ENCODE assay signal across 8 cellular contexts in genomic region chr10:62268027-62268398, GRCh38. TPM values are rescaled to one million over a fixed set of nuclear protein-coding genes. Genes with fewer than 3 reads are reported as not detected.
DNase-seq lines count a peak whose midpoint lies in the region; TF ChIP-seq lines count a peak whose summit lies in the region.

No MANE protein-coding gene starts in this region.

- no peak overlapping the region for H2BK5ac ChIP-seq in mesendoderm (ENCODE audit: low read length)

- H3K79me2 ChIP-seq in mesendoderm (ENCODE audit: control insufficient read depth, insufficient read depth, low read length), result peaks cover 11% of the 10 kb centered on the region

- H3K4me1 ChIP-seq in HUES6 (ENCODE audit: control insufficient read depth, insufficient read depth, low read length) (peaks cover 20% of the 10 kb centered on the region), mesendoderm (ENCODE audit: control insufficient read depth, low read depth, low read length) (no peaks in the 10 kb centered on the region)

- no peaks in the 10 kb centered on the region for H3K27me3 Mint-ChIP-seq in Calu3 (ENCODE audit: unreplicated experiment)

- CTCF ChIA-PET in Calu3 (lab: Charles Lee), result interaction anchor here (0.9 to 1.1 kb wide), 3 partner anchors 114 to 191 kb away, joined by 3 to 6 read pairs (median 3); no protein-coding TSS in a partner anchor

- no TSS peak for BruUV-seq in Calu3 (replicated peaks; lab: Mats Ljungman, UMichigan)

- no peaks in the 10 kb centered on the region for H3K9me3 Mint-ChIP-seq in Calu3 (ENCODE audit: low read depth, unreplicated experiment)

- no peak overlapping the region for H2BK15ac ChIP-seq in mesendoderm (replicated peaks; ENCODE audit: low read depth)

- intact Hi-C loops in Calu3 (cut with micrococcal nuclease; ENCODE audit: unreplicated experiment), result loop anchor here (5.0 to 10.0 kb wide), 3 partner anchors 114 to 887 kb away; no protein-coding TSS in a partner anchor

- H3K4me3 Mint-ChIP-seq in Calu3 (ENCODE audit: low read depth, unreplicated experiment), result peak overlapping the region; percentile 77

- no peak overlapping the region for H3K23ac ChIP-seq in mesendoderm (ENCODE audit: low read length)

- H3K9me3 ChIP-seq in HUES6 (ENCODE audit: control insufficient read depth, insufficient read depth, low read depth, low read length), result no peaks in the 10 kb centered on the region

- no peak overlapping the region for H4K8ac ChIP-seq in mesendoderm (ENCODE audit: low read depth, low read length)

- no peak overlapping the region for H2BK120ac ChIP-seq in mesendoderm (ENCODE audit: low read depth, low read length)

- peaks cover 2% of the 10 kb centered on the region for H3K79me1 ChIP-seq in mesendoderm (ENCODE audit: low read length)

- H3K36me3 Mint-ChIP-seq in Calu3 (ENCODE audit: insufficient read depth, unreplicated experiment), result peaks cover 39% of the 10 kb centered on the region

- H3K4me3 ChIP-seq in HUES6 (ENCODE audit: low read depth, low read length) (peak overlapping the region; percentile 86), astrocyte of the cerebellum (ENCODE audit: low read depth, low read length) (peak overlapping the region; percentile 68), mesendoderm (ENCODE audit: low read length) (peak overlapping the region; percentile 84)

- H3K27ac Mint-ChIP-seq in Calu3 (ENCODE audit: unreplicated experiment), result peak overlapping the region; percentile 34

- DNase-seq in Calu3, result peak; percentile 44
- DNase-seq in astrocyte of the cerebellum (ENCODE audit: low read depth), result no peak
- DNase-seq in mesendoderm, result no peak
- DNase-seq in stimulated activated CD8-positive, alpha-beta memory T cell treated with anti-CD3 and anti-CD28 coated beads, Interleukin-4, amount 100 ng/mL, for 48 hours, result no peak
- DNase-seq in KG1 (lab: John Stamatoyannopoulos, UW), result no peak
- DNase-seq in AG08395 (ENCODE audit: low spot score), result no peak
- no peak for DNase-seq in globus pallidus (ENCODE audit: low spot score)

- TF ChIP-seq CTCF in Calu3 (IDR thresholded peaks at IDR 0.05; ENCODE audit: unreplicated experiment) (no peak), astrocyte of the cerebellum (IDR thresholded peaks at IDR 0.05; ENCODE audit: low read depth, low read length, missing control alignments) (no peak)

- H3K4me2 ChIP-seq in mesendoderm (ENCODE audit: low read length), result peak overlapping the region; percentile 60

- no peak overlapping the region for H2AK5ac ChIP-seq in mesendoderm (ENCODE audit: low read length)

- H3K27ac ChIP-seq in HUES6 (ENCODE audit: low read depth, low read length) (peak overlapping the region; percentile 74), mesendoderm (ENCODE audit: low read depth, low read length) (peak overlapping the region; percentile 49)

- H3K56ac ChIP-seq in mesendoderm (ENCODE audit: low read length), result peak overlapping the region; percentile 96

- H4K5ac ChIP-seq in mesendoderm (ENCODE audit: low read length), result no peak overlapping the region

- no CpG with 5 or more reads among the region's 19 CpGs for WGBS in mesendoderm (ENCODE audit: extremely low coverage, insufficient coverage, low lambda C conversion rate)

- peak overlapping the region; percentile 38 for H3K4ac ChIP-seq in mesendoderm (ENCODE audit: low read depth, low read length)

- H3K9ac ChIP-seq in HUES6 (ENCODE audit: low read length), result peak overlapping the region; percentile 89
- peak overlapping the region; percentile 88 for H3K9ac ChIP-seq in mesendoderm (ENCODE audit: low read length)

- peak overlapping the region; percentile 72 for H3K18ac ChIP-seq in mesendoderm (ENCODE audit: low read length)

- peaks cover 44% of the 10 kb centered on the region for H3K4me1 Mint-ChIP-seq in Calu3 (ENCODE audit: low read depth, unreplicated experiment)

- H3K36me3 ChIP-seq in HUES6 (ENCODE audit: control insufficient read depth, insufficient read depth, low read length) (no peaks in the 10 kb centered on the region), mesendoderm (ENCODE audit: control insufficient read depth, insufficient read depth, low read length) (no peaks in the 10 kb centered on the region)

- in situ Hi-C loops in astrocyte of the cerebellum (cut with HindIII; ENCODE audit: low sequenced_read_pairs), result loop anchor here (5.0 kb wide), 1 partner anchor 889 kb away; no protein-coding TSS in a partner anchor

- H3K27me3 ChIP-seq in HUES6 (ENCODE audit: control insufficient read depth, insufficient read depth, low read length) (peaks cover 15% of the 10 kb centered on the region), mesendoderm (ENCODE audit: insufficient read depth, low read length, poor library complexity) (no peaks in the 10 kb centered on the region)

RNA-seq across cellular contexts. Expression of gene RTKN2, which starts 0.6 kb away (rescaled TPM):
- total RNA-seq in Calu3 (2022), result 25.0 and 26.7 TPM in 2 replicates
- polyA plus RNA-seq in mesendoderm (2013, experiment 1 of 2), result 12.6 TPM
- 13.7 TPM for polyA plus RNA-seq in mesendoderm (2013, experiment 2 of 2)
